Comparison of ENCODE assay signal across 11 cellular contexts in genomic region chr4:189021831-189022230, GRCh38.
DNase-seq lines count a peak whose midpoint lies in the region; ATAC-seq and TF ChIP-seq lines count a peak whose summit lies in the region.
"Had no signal": no experiment of that assay in that cellular context is flagged by ENCODE, and none has a peak within 500 bp of the region (broad histone marks: within the 10 kb centered on the region; RNA-seq: fewer than 3 reads in every experiment).

No MANE protein-coding gene starts in this region.

- DNase-seq in PC-3, result peak; percentile 22
- peak in 1 of 2 donors; percentile 9 for DNase-seq in foreskin keratinocyte
- DNase-seq in renal cortical epithelial cell (ENCODE audit: low read depth), result peak; percentile 62
- DNase-seq in activated CD4-positive, CD25-positive, alpha-beta regulatory T cell (lab: John Stamatoyannopoulos, UW), result no peak
- no peak for DNase-seq in GOT3 (lab: John Stamatoyannopoulos, UW)
- no peak for DNase-seq in NCI-H526 (lab: John Stamatoyannopoulos, UW)
- DNase-seq: MG63, NCI-H2171 treated with DMSO at 0.1 percent for 48 hours had no signal

- H3K36me3 ChIP-seq in ES-I3 (ENCODE audit: insufficient read depth, low read length) (no peaks in the 10 kb centered on the region; the same call in 1 of the 2 replicates), PC-3 (ENCODE audit: low read depth, low read length) (no peaks in the 10 kb centered on the region)
- H3K36me3 ChIP-seq: MG63 had no signal

- CTCF ChIA-PET in PC-3 (lab: Charles Lee), result no interaction called here

- no peak overlapping the region for H3K4me3 ChIP-seq in PC-3 (ENCODE audit: low read length)
- H3K4me3 ChIP-seq: MG63 had no signal

- H3K4me1 ChIP-seq in ES-I3 (ENCODE audit: insufficient read depth, low read length), result peaks cover 17% of the 10 kb centered on the region
- H3K4me1 ChIP-seq in PC-3 (ENCODE audit: insufficient read depth, low read length), result peaks cover 5% of the 10 kb centered on the region
- H3K4me1 ChIP-seq in foreskin keratinocyte, result peaks cover 4% of the 10 kb centered on the region

- H3K27me3 ChIP-seq in PC-3 (ENCODE audit: low read length) (no peaks in the 10 kb centered on the region), foreskin keratinocyte (no peaks in the 10 kb centered on the region)
- H3K27me3 ChIP-seq: MG63 had no signal

- intact Hi-C loops in PC-3 (cut with micrococcal nuclease), result no loop called here

- H2AFZ ChIP-seq in PC-3 (ENCODE audit: low read length), result peak overlapping the region; percentile 48; the same call in 1 of the 2 replicates

- 0 out of 2 replicates have a peak overlapping the region, but pooled peaks have one; percentile 19 for H3K4me2 ChIP-seq in PC-3 (ENCODE audit: low read length)

- no TSS peak for BruUV-seq in PC-3 (replicated peaks; lab: Mats Ljungman, UMichigan)

- TF ChIP-seq CTCF in PC-3 (conservative IDR thresholded peaks at IDR 0.05; ENCODE audit: low read depth, low read length), result no peak
- no peak for TF ChIP-seq CTCF in foreskin keratinocyte (conservative IDR thresholded peaks at IDR 0.05)

- no peaks in the 10 kb centered on the region for H3K79me2 ChIP-seq in PC-3 (ENCODE audit: low read length)

- ATAC-seq in PC-3, result no peak
- peak; percentile 35 for ATAC-seq in foreskin keratinocyte
- ATAC-seq in GM19023 (IDR thresholded peaks at IDR 0.05; ENCODE audit: unreplicated experiment), result no peak
- ATAC-seq: Panc1 had no signal

- H3K27ac ChIP-seq in PC-3 (ENCODE audit: low read length) (peak overlapping the region; percentile 20; the same call in 1 of the 2 replicates), foreskin keratinocyte (no peak overlapping the region)

- H4K20me1 ChIP-seq in PC-3 (ENCODE audit: low read length), result no peaks in the 10 kb centered on the region

- POLR2A ChIA-PET in PC-3 (lab: Charles Lee; ENCODE audit: unreplicated experiment), result no interaction called here

- H3K9me2 ChIP-seq in PC-3 (replicated peaks; ENCODE audit: low read length), result no peaks in the 10 kb centered on the region

- H3F3A ChIP-seq in PC-3 (ENCODE audit: low read length, unreplicated experiment), result no peaks in the 10 kb centered on the region

- H3K9me3 ChIP-seq in ES-I3 (ENCODE audit: control insufficient read depth, insufficient read depth, low read length) (no peaks in the 10 kb centered on the region), PC-3 (ENCODE audit: low read length) (no peaks in the 10 kb centered on the region)
- H3K9me3 ChIP-seq: MG63 had no signal

- H3K9ac ChIP-seq in ES-I3 (ENCODE audit: low read depth, low read length) (peak overlapping the region; percentile 13; the same call in 1 of the 2 replicates), PC-3 (ENCODE audit: low read length) (no peak overlapping the region)

Comparison
In these comparisons a context has a peak if more than half of its experiments do, and no peak if none do; other contexts are left out.
1. DNase-seq: peak in PC-3 (single experiment) and renal cortical epithelial cell (single experiment); none in activated CD4-positive, CD25-positive, alpha-beta regulatory T cell (0 of 4), GOT3 (single experiment) and NCI-H526 (0 of 2).